20 cellular contexts compared by ENCODE assay signal in genomic region chr2:214035091-214035852, GRCh38.
DNase-seq lines count a peak whose midpoint lies in the region; ATAC-seq lines count a peak whose summit lies in the region.
"Had no signal": no experiment of that assay in that cellular context is flagged by ENCODE, and none has a peak within 500 bp of the region (broad histone marks: within the 10 kb centered on the region; RNA-seq: fewer than 3 reads in every experiment).

No MANE protein-coding gene starts in this region.

- intact Hi-C loops in sciatic nerve (cut with DNase I): no loop called here

- DNase-seq in DMS53 (lab: John Stamatoyannopoulos, UW) (peak; percentile 31), DMS53 treated with DMSO at 0.1 percent for 48 hours (lab: John Stamatoyannopoulos, UW; ENCODE audit: unreplicated experiment) (no peak), COLO668 (lab: John Stamatoyannopoulos, UW; ENCODE audit: unreplicated experiment) (peak; percentile 19), OCI-M1 (lab: John Stamatoyannopoulos, UW) (peak; percentile 15), sciatic nerve (ENCODE audit: low spot score) (no peak), CD1c-positive myeloid dendritic cell (ENCODE audit: extremely low spot score) (no peak), NCI-H524 (lab: John Stamatoyannopoulos, UW) (no peak), DMS79 (lab: John Stamatoyannopoulos, UW) (no peak)
- DNase-seq: AML-193; Caco-2; CD4-positive, CD25-positive, alpha-beta regulatory T cell; GOT3; NCI-H1105 treated with DMSO at 0.1 percent for 48 hours; NCI-H1694; NCI-H2107; NCI-H526 treated with DMSO at 0.1 percent for 48 hours; NK-92 treated with Interleukin-12 subunit alpha and Interleukin-12 subunit beta, amount 100 ng/mL, for 24 hours; SHP77 treated with DMSO at 0.1 percent for 48 hours had no signal

- peak; percentile 13 for ATAC-seq in sciatic nerve
- ATAC-seq: K562, SK-N-SH treated with all-trans-retinoic acid at 6 μM for 48 hours had no signal

Comparison
In these comparisons a context has a peak if more than half of its experiments do, and no peak if none do; other contexts are left out.
1. DNase-seq: peak in DMS53 (single experiment), COLO668 (single experiment) and OCI-M1 (single experiment); none in DMS53 treated with DMSO at 0.1 percent for 48 hours (single experiment), sciatic nerve (single experiment), CD1c-positive myeloid dendritic cell (single experiment), NCI-H524 (0 of 2) and DMS79 (single experiment).